In the genomic region with DNA sequence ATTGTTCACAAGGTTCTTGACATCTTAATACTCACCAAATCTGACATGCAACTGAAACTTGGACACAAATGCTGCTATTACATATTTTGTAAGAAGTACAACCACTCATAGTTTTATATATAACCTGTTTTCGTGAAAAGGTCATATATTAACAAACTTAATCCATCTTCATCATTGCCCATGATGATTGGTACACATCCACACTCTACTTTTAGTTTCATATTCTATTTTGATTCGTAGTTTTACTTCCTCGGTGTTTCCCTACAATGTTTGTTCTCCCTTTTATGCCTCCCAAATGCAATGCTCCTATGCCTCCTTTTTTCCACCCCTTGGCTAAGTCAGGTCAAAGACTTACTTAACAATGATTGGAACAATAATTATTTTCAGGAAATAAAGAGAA, we compare ENCODE assay signal across 7 cellular contexts.
DNase-seq lines count a peak whose midpoint lies in the region; ATAC-seq, FAIRE-seq and TF ChIP-seq lines count a peak whose summit lies in the region.
"Not testable (repeated sequence)": the region's sequence is repeated elsewhere in the genome, so short reads cannot be mapped to it uniquely, and the experiment has no call there.

No MANE protein-coding gene starts in this region.

- FAIRE-seq in H54 (lab: Jason Lieb, UNC) = peak; percentile 60

- H3K4me3 ChIP-seq in OCI-LY3 (ENCODE audit: low read length) = peak overlapping the region; percentile 28; the same call in 1 of the 2 replicates

- H3K27ac ChIP-seq in OCI-LY3 (ENCODE audit: low read length) = not testable (repeated sequence)

- H3K9me3 ChIP-seq in OCI-LY3 (ENCODE audit: insufficient read depth, low read length) = not testable (repeated sequence)

- ATAC-seq in GM18508 (IDR thresholded peaks at IDR 0.05; ENCODE audit: insufficient read depth, unreplicated experiment) (peak; percentile 75), GM18909 (IDR thresholded peaks at IDR 0.05; ENCODE audit: poor library complexity, unreplicated experiment) (peak; percentile 80), GM21381 (IDR thresholded peaks at IDR 0.05; ENCODE audit: unreplicated experiment) (peak; percentile 61), HG02973 (IDR thresholded peaks at IDR 0.05; ENCODE audit: unreplicated experiment) (peak; percentile 62), HG03354 (IDR thresholded peaks at IDR 0.05; ENCODE audit: poor library complexity, severe bottlenecking, unreplicated experiment) (peak; percentile 81)

- H3K27me3 ChIP-seq in OCI-LY3 (ENCODE audit: low read depth, low read length) = not testable (repeated sequence)

- not testable (repeated sequence) for H2AFZ ChIP-seq in OCI-LY3 (ENCODE audit: low read depth, low read length)

- not testable (repeated sequence) for DNase-seq in H54 (ENCODE audit: insufficient read length, low spot score)

- TF ChIP-seq CTCF in OCI-LY3 (IDR thresholded peaks at IDR 0.05; ENCODE audit: low read depth, low read length) = not testable (repeated sequence)

- H3K36me3 ChIP-seq in OCI-LY3 (replicated peaks; ENCODE audit: low read depth, low read length) = not testable (repeated sequence)

- H3K4me1 ChIP-seq in OCI-LY3 (ENCODE audit: low read length) = peaks cover 11% of the 10 kb centered on the region

- peak overlapping the region; percentile 68 for H3K4me2 ChIP-seq in OCI-LY3 (ENCODE audit: low read length)

- H4K20me1 ChIP-seq in OCI-LY3 (ENCODE audit: insufficient read depth, low read length) = not testable (repeated sequence)

- 0 out of 2 replicates have a peak overlapping the region, but pooled peaks have one; percentile 13 for H3K9ac ChIP-seq in OCI-LY3 (ENCODE audit: low read length)

- not testable (repeated sequence) for H3K79me2 ChIP-seq in OCI-LY3 (ENCODE audit: low read length)

- not testable (repeated sequence) for TF ChIP-seq POLR2A in H54 (IDR thresholded peaks at IDR 0.05; ENCODE audit: low read depth, low read length)
